23 cellular contexts compared by ENCODE assay signal in genomic region chr11:38718049-38718448, GRCh38.
DNase-seq lines count a peak whose midpoint lies in the region; ATAC-seq and TF ChIP-seq lines count a peak whose summit lies in the region.
"Had no signal": no experiment of that assay in that cellular context is flagged by ENCODE, and none has a peak within 500 bp of the region (broad histone marks: within the 10 kb centered on the region; RNA-seq: fewer than 3 reads in every experiment).

No MANE protein-coding gene starts in this region.

- no peak overlapping the region for H3K27ac ChIP-seq in GM23338 (ENCODE audit: low read depth)
- H3K27ac ChIP-seq in fibroblast of lung (ENCODE audit: insufficient read depth, low read length): no peak overlapping the region
- H3K27ac ChIP-seq: heart right ventricle, pancreas, VCaP had no signal

- H3K9me2 ChIP-seq in GM23338 (ENCODE audit: insufficient read depth): no peaks in the 10 kb centered on the region

- H3K9ac ChIP-seq in fibroblast of lung (ENCODE audit: insufficient read depth, low read length): no peak overlapping the region

- no peaks in the 10 kb centered on the region for H3K36me3 Mint-ChIP-seq in GM23338 (ENCODE audit: low read depth)
- H3K36me3 Mint-ChIP-seq: naive B cell; stimulated activated naive B cell treated with anti-CD40 and anti-IgM and Interleukin-4, amounts not matched to agents 10 μg/mL and 1 μg/mL and 100 μg/mL, for 72 hours had no signal

- ATAC-seq in GM23338: no peak
- ATAC-seq: heart right ventricle; pancreas; sciatic nerve; stimulated activated naive B cell treated with anti-CD40 and anti-IgM and Interleukin-4, amounts not matched to agents 10 μg/mL and 1 μg/mL and 100 μg/mL, for 72 hours had no signal

- H3K79me2 ChIP-seq in GM23338 (replicated peaks; ENCODE audit: insufficient read depth) (no peaks in the 10 kb centered on the region), fibroblast of lung (ENCODE audit: control insufficient read depth, insufficient read depth, low read length) (no peaks in the 10 kb centered on the region)

- peaks cover 2% of the 10 kb centered on the region; the same call in 1 of the 3 replicates for H3K9me3 Mint-ChIP-seq in GM23338

- DNase-seq in GM23338 (ENCODE audit: low spot score) (peak; percentile 1), NCI-H82 (lab: John Stamatoyannopoulos, UW) (peak; percentile 63), fibroblast of lung (ENCODE audit: low read depth in 2 of 2) (peak; percentile 12 to 51), renal cortical epithelial cell (ENCODE audit: low read depth) (peak; percentile 1), GM10266 (ENCODE audit: extremely low spot score) (no peak), 8988T (no peak), H7 (no peak)
- DNase-seq: activated CD4-positive, alpha-beta T cell treated with anti-CD3 and anti-CD28 coated beads, Interleukin-2, amount 50 U/mL, for 4 hours; activated T-cell treated with anti-CD3 and anti-CD28 coated beads for 4 hours; anterior cingulate cortex; Calu3; GDM1; heart right ventricle; MV-4-11; naive B cell; NCI-H2081 treated with DMSO at 0.1 percent for 48 hours; NCI-H526; pancreas; stimulated activated naive B cell treated with anti-CD40 and anti-IgM and Interleukin-4, amounts not matched to agents 10 μg/mL and 1 μg/mL and 100 μg/mL, for 72 hours had no signal

- no peak overlapping the region for H3K27ac Mint-ChIP-seq in GM23338
- H3K27ac Mint-ChIP-seq: naive B cell; stimulated activated naive B cell treated with anti-CD40 and anti-IgM and Interleukin-4, amounts not matched to agents 10 μg/mL and 1 μg/mL and 100 μg/mL, for 72 hours; T-helper 1 cell treated with Interleukin-12 subunit alpha and Interleukin-12 subunit beta and Interleukin-4 antibody, amounts not matched to agents 30 μg/mL and 1 μg/mL, for 36 hours had no signal

- H3K4me2 ChIP-seq in GM23338: no peak overlapping the region
- H3K4me2 ChIP-seq in fibroblast of lung (ENCODE audit: extremely low read depth, insufficient read depth, low read length): no peak overlapping the region

- H3K4me1 ChIP-seq in GM23338 (ENCODE audit: insufficient read depth) (no peaks in the 10 kb centered on the region), fibroblast of lung (ENCODE audit: control insufficient read depth, extremely low read depth, insufficient read depth, low read length) (no peaks in the 10 kb centered on the region)
- H3K4me1 ChIP-seq: heart right ventricle, pancreas had no signal

- H4K20me1 ChIP-seq in GM23338 (replicated peaks; ENCODE audit: insufficient read depth) (no peaks in the 10 kb centered on the region), fibroblast of lung (ENCODE audit: control insufficient read depth, extremely low read depth, insufficient read depth, low read length) (no peaks in the 10 kb centered on the region)

- H2AFZ ChIP-seq in GM23338: no peak overlapping the region
- H2AFZ ChIP-seq in fibroblast of lung (ENCODE audit: low read length): no peak overlapping the region

- no peaks in the 10 kb centered on the region for H3K9me3 ChIP-seq in fibroblast of lung (ENCODE audit: control insufficient read depth, insufficient read depth, low read depth, low read length)
- H3K9me3 ChIP-seq: pancreas had no signal

- H3K36me3 ChIP-seq in GM23338 (ENCODE audit: insufficient read depth): no peaks in the 10 kb centered on the region; the same call in 1 of the 2 replicates
- no peaks in the 10 kb centered on the region for H3K36me3 ChIP-seq in fibroblast of lung (ENCODE audit: control insufficient read depth, insufficient read depth, low read length)
- no peaks in the 10 kb centered on the region for H3K36me3 ChIP-seq in H7 (replicated peaks; ENCODE audit: control insufficient read depth, insufficient read depth, low read length)
- H3K36me3 ChIP-seq: heart right ventricle, pancreas had no signal

- H3F3A ChIP-seq in GM23338 (replicated peaks; ENCODE audit: low read depth): no peaks in the 10 kb centered on the region

- TF ChIP-seq CTCF in GM23338 (conservative IDR thresholded peaks at IDR 0.05; ENCODE audit: low read depth in 2 of 2): no peak
- TF ChIP-seq CTCF in fibroblast of lung (conservative IDR thresholded peaks at IDR 0.05 in 1 of 2, IDR thresholded peaks at IDR 0.05 in 1 of 2; ENCODE audit: low read depth in 1 of 2, low read length in 2 of 2): no peak
- no peak for TF ChIP-seq CTCF in GM10266 (IDR thresholded peaks at IDR 0.05; ENCODE audit: control insufficient read depth, insufficient read depth, low read depth, missing control alignments)

- no peak overlapping the region for H3K4me3 ChIP-seq in GM23338
- H3K4me3 ChIP-seq in fibroblast of lung (replicated peaks in 1 of 4; ENCODE audit: control extremely low read depth in 1 of 4, insufficient read depth in 1 of 4, low read depth in 3 of 4, low read length in 4 of 4): no peak overlapping the region
- H3K4me3 ChIP-seq in H7 (ENCODE audit: insufficient read depth, low read depth, low read length): no peak overlapping the region
- H3K4me3 ChIP-seq: heart right ventricle, lung, pancreas had no signal

- no peak overlapping the region for H3K4me3 Mint-ChIP-seq in GM23338
- H3K4me3 Mint-ChIP-seq: naive B cell; stimulated activated naive B cell treated with anti-CD40 and anti-IgM and Interleukin-4, amounts not matched to agents 10 μg/mL and 1 μg/mL and 100 μg/mL, for 72 hours; T-helper 1 cell treated with Interleukin-12 subunit alpha and Interleukin-12 subunit beta and Interleukin-4 antibody, amounts not matched to agents 30 μg/mL and 1 μg/mL, for 36 hours had no signal

- H3K4me1 Mint-ChIP-seq in GM23338: peaks cover 5% of the 10 kb centered on the region; the same call in 2 of the 3 replicates
- H3K4me1 Mint-ChIP-seq: naive B cell; stimulated activated naive B cell treated with anti-CD40 and anti-IgM and Interleukin-4, amounts not matched to agents 10 μg/mL and 1 μg/mL and 100 μg/mL, for 72 hours had no signal

- H3K27me3 ChIP-seq in GM23338 (ENCODE audit: insufficient read depth) (no peaks in the 10 kb centered on the region), fibroblast of lung (ENCODE audit: control insufficient read depth, insufficient read depth, low read length) (no peaks in the 10 kb centered on the region), H7 (ENCODE audit: control insufficient read depth, insufficient read depth, low read length) (no peaks in the 10 kb centered on the region)
- H3K27me3 ChIP-seq: heart right ventricle, pancreas had no signal

- no peaks in the 10 kb centered on the region for H3K27me3 Mint-ChIP-seq in GM23338 (ENCODE audit: insufficient read depth, low read depth, poor library complexity)
- H3K27me3 Mint-ChIP-seq: naive B cell; stimulated activated naive B cell treated with anti-CD40 and anti-IgM and Interleukin-4, amounts not matched to agents 10 μg/mL and 1 μg/mL and 100 μg/mL, for 72 hours had no signal

TF ChIP-seq in GM23338, 12 proteins besides CTCF, POLR2A, EP300 and RAD21 (continues in another document):
- TF ChIP-seq EZH2phosphoT487 (IDR thresholded peaks at IDR 0.05; ENCODE audit: unreplicated experiment): no peak
- no peak for TF ChIP-seq POLR2AphosphoS5 (IDR thresholded peaks at IDR 0.05; ENCODE audit: low read depth)
- TF ChIP-seq ZNF331 (CRISPR knock-in tag; IDR thresholded peaks at IDR 0.05; ENCODE audit: low read depth): no peak
- TF ChIP-seq STAT1 (IDR thresholded peaks at IDR 0.05; ENCODE audit: unreplicated experiment): no peak
- TF ChIP-seq, protein P1, sequence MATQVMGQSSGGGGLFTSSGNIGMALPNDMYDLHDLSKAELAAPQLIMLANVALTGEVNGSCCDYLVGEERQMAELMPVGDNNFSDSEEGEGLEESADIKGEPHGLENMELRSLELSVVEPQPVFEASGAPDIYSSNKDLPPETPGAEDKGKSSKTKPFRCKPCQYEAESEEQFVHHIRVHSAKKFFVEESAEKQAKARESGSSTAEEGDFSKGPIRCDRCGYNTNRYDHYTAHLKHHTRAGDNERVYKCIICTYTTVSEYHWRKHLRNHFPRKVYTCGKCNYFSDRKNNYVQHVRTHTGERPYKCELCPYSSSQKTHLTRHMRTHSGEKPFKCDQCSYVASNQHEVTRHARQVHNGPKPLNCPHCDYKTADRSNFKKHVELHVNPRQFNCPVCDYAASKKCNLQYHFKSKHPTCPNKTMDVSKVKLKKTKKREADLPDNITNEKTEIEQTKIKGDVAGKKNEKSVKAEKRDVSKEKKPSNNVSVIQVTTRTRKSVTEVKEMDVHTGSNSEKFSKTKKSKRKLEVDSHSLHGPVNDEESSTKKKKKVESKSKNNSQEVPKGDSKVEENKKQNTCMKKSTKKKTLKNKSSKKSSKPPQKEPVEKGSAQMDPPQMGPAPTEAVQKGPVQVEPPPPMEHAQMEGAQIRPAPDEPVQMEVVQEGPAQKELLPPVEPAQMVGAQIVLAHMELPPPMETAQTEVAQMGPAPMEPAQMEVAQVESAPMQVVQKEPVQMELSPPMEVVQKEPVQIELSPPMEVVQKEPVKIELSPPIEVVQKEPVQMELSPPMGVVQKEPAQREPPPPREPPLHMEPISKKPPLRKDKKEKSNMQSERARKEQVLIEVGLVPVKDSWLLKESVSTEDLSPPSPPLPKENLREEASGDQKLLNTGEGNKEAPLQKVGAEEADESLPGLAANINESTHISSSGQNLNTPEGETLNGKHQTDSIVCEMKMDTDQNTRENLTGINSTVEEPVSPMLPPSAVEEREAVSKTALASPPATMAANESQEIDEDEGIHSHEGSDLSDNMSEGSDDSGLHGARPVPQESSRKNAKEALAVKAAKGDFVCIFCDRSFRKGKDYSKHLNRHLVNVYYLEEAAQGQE (IDR thresholded peaks at IDR 0.05; ENCODE audit: unreplicated experiment): no peak
- no peak for TF ChIP-seq EZH2 (IDR thresholded peaks at IDR 0.05; ENCODE audit: low read depth, unreplicated experiment)
- TF ChIP-seq, protein P2, sequence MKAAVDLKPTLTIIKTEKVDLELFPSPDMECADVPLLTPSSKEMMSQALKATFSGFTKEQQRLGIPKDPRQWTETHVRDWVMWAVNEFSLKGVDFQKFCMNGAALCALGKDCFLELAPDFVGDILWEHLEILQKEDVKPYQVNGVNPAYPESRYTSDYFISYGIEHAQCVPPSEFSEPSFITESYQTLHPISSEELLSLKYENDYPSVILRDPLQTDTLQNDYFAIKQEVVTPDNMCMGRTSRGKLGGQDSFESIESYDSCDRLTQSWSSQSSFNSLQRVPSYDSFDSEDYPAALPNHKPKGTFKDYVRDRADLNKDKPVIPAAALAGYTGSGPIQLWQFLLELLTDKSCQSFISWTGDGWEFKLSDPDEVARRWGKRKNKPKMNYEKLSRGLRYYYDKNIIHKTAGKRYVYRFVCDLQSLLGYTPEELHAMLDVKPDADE (IDR thresholded peaks at IDR 0.05): no peak
- no peak for TF ChIP-seq CREB1 (CRISPR knock-in tag; IDR thresholded peaks at IDR 0.05; ENCODE audit: low read depth)
- no peak for TF ChIP-seq NANOG (IDR thresholded peaks at IDR 0.05; ENCODE audit: borderline replicate concordance)
- TF ChIP-seq JUNB (IDR thresholded peaks at IDR 0.05; ENCODE audit: unreplicated experiment): no peak
- no peak for TF ChIP-seq ZNF114 (CRISPR knock-in tag; IDR thresholded peaks at IDR 0.05)

Comparison
In these comparisons a context has a peak if more than half of its experiments do, and no peak if none do; other contexts are left out.
1. DNase-seq: peak in GM23338 (single experiment), NCI-H82 (single experiment), fibroblast of lung (2 of 2) and renal cortical epithelial cell (single experiment); none in GM10266 (single experiment), 8988T (single experiment) and H7 (single experiment).